ENCODE assay signal across 8 cellular contexts in the genomic region with DNA sequence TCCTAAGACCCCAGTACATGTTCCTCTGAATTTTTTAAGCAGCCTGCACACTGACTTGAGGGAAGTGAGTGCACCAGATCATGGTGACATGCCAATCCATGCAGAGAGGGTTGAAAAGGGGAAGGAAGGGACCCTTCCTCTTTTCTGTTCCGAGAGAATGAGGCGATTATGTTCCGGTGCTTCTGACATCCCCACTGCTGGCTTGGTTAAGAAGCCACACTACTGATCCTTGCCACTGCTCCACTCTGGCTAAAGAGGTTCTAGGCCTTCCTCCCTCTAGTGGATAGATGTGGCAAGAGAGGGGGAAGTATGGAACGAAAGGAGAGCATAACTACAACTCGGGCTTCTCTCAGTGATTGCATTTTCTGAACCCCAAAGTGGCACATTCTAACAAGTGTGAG. TPM values are rescaled to one million over a fixed set of nuclear protein-coding genes. Genes with fewer than 3 reads are reported as not detected.
DNase-seq lines count a peak whose midpoint lies in the region; ATAC-seq, FAIRE-seq and TF ChIP-seq lines count a peak whose summit lies in the region.

No MANE protein-coding gene starts in this region.

- H3K27me3 ChIP-seq in HepG2 (ENCODE audit: control insufficient read depth in 1 of 2, insufficient read depth in 2 of 2, low read length in 2 of 2) (0 out of 5 replicates have a peak, but pooled peaks cover 0 to 6% of the 10 kb centered on the region in 2 experiments), testis (no peaks in the 10 kb centered on the region)

- POLR2A ChIA-PET in HepG2 (lab: Yijun Ruan, JAX): interaction anchor here (1.6 to 1.9 kb wide), 3 partner anchors 38 to 107 kb away, joined by 4 to 11 read pairs (median 4); partner anchors contain the start of genes KLHL12 and TMEM183A

- no peaks in the 10 kb centered on the region for H3K79me2 ChIP-seq in HepG2 (ENCODE audit: insufficient read depth, low read length)

- ATAC-seq in GM21515 (IDR thresholded peaks at IDR 0.05; ENCODE audit: unreplicated experiment) (peak; percentile 49), HepG2 (peak; percentile 89), HG03469 (IDR thresholded peaks at IDR 0.05; ENCODE audit: unreplicated experiment) (no peak)

- H2AFZ ChIP-seq in HepG2 (ENCODE audit: low read length): peak overlapping the region; percentile 87

- H3K4me2 ChIP-seq in HepG2 (ENCODE audit: low read depth, low read length): peak overlapping the region; percentile 96

- intact Hi-C loops in HepG2 (cut with micrococcal nuclease; ENCODE audit: unreplicated experiment): loop anchor here (2.0 kb wide), 1 partner anchor 42 kb away; the partner anchor contains the start of gene KLHL12
- intact Hi-C loops in testis (cut with DNase I; ENCODE audit: low total_unique reads): no loop called here

- DNase-seq in Daoy (ENCODE audit: low read depth): peak; percentile 41
- peak; percentile 100 for DNase-seq in SIG-M5 treated with dmso at 0.1 percent for 504 hours (lab: John Stamatoyannopoulos, UW; ENCODE audit: unreplicated experiment)
- peak; percentile 51 for DNase-seq in cerebellum (ENCODE audit: low spot score)
- peak; percentile 78 for DNase-seq in HepG2 (ENCODE audit: low spot score)
- DNase-seq in testis: peak; percentile 72

- in situ Hi-C loops in HepG2 (cut with HindIII; ENCODE audit: extremely low pct_ligation_motif_present, low pct_unique_long_range_greater_than_20kb): no loop called here

- FAIRE-seq in HepG2 (lab: Jason Lieb, UNC): peak; percentile 96

- TF ChIP-seq EP300 in HepG2 (IDR thresholded peaks at IDR 0.05; ENCODE audit: low read depth in 2 of 2, low read length in 2 of 2) (no peak), HepG2 (CRISPR knock-in tag; IDR thresholded peaks at IDR 0.05; ENCODE audit: borderline replicate concordance) (no peak)

- BruUV-seq in HepG2 (replicated peaks; lab: Mats Ljungman, UMichigan): no TSS peak

- 0 out of 5 replicates have a peak, but pooled peaks cover 0 to 1% of the 10 kb centered on the region in 2 experiments for H3K36me3 ChIP-seq in HepG2 (replicated peaks in 1 of 2; ENCODE audit: control insufficient read depth in 1 of 2, insufficient read depth in 2 of 2, low read length in 2 of 2)
- no peaks in the 10 kb centered on the region for H3K36me3 ChIP-seq in testis (ENCODE audit: low read depth, missing control alignments)

- peak; percentile 52 for TF ChIP-seq RAD21 in HepG2 (CRISPR knock-in tag; IDR thresholded peaks at IDR 0.05)

- H3K9me3 ChIP-seq in HepG2 (ENCODE audit: low read length) (no peaks in the 10 kb centered on the region), testis (no peaks in the 10 kb centered on the region)

- H3K4me1 ChIP-seq in HepG2 (ENCODE audit: insufficient read depth, low read length) (peaks cover 25% of the 10 kb centered on the region), testis (peaks cover 22% of the 10 kb centered on the region)

- WGBS in HepG2 (ENCODE audit: low lambda C conversion rate): 0% methylated on average over 5 of the region's 5 CpGs
- WGBS in testis, 2 donors: 27 to 32% methylated on average over 5 of the region's 5 CpGs

- CTCF ChIA-PET in HepG2 (lab: Yijun Ruan, JAX; ENCODE audit: low intra/inter-chr PET ratio, low total read pairs): interaction anchor here (1.4 kb wide), 1 partner anchor 42 kb away, joined by 7 read pairs; the partner anchor contains the start of gene KLHL12

- H4K20me1 ChIP-seq in HepG2 (ENCODE audit: insufficient read depth, low read length): no peaks in the 10 kb centered on the region

- H3K27ac ChIP-seq in HepG2 (ENCODE audit: extremely low read length, insufficient read depth, low read length) (no peak overlapping the region), testis (no peak overlapping the region)

- H3K4me3 ChIP-seq in HepG2 (replicated peaks in 1 of 3; ENCODE audit: insufficient read depth in 1 of 3, low read depth in 2 of 3, low read length in 3 of 3) (peak overlapping the region; percentile 4 to 78 (median 65); a peak in 3 of 6 replicates), testis (no peak overlapping the region)

- H3K9ac ChIP-seq in HepG2 (ENCODE audit: insufficient read depth, low read depth, low read length): peak overlapping the region; percentile 57

- TF ChIP-seq CTCF in LNCAP (IDR thresholded peaks at IDR 0.05): peak; percentile 54
- peak; percentile 83 for TF ChIP-seq CTCF in HepG2 (CRISPR knock-in tag; IDR thresholded peaks at IDR 0.05)
- peak; percentile 59 to 69 (median 60) for TF ChIP-seq CTCF in testis (IDR thresholded peaks at IDR 0.05)

- no peak for TF ChIP-seq POLR2A in HepG2 (IDR thresholded peaks at IDR 0.05; ENCODE audit: insufficient read depth in 1 of 2, low read depth in 2 of 2, low read length in 2 of 2)
- no peak for TF ChIP-seq POLR2A in testis (IDR thresholded peaks at IDR 0.05)

RNA-seq across cellular contexts. Expression of gene CYB5R1, which starts 1.8 kb away (rescaled TPM):
- 21.6 and 30.0 TPM in 2 replicates for total RNA-seq in Daoy (2014; rRNA removed; shearing (Covaris generic))
- total RNA-seq in cerebellum: 15.2 TPM
- total RNA-seq in HepG2 (2016; rRNA removed; fragmentation: Illumina TruSeq; extraction: Trizol): 7.9 and 18.9 TPM in 2 replicates
- total RNA-seq in HepG2 (2016; cell fraction: cytosol; rRNA removed; fragmentation: Illumina TruSeq; extraction: Trizol; ENCODE audit: low read depth): 5.7 and 6.4 TPM in 2 replicates
- 7.2 and 19.9 TPM in 2 replicates for total RNA-seq in HepG2 (2016; cell fraction: insoluble cytoplasmic fraction; rRNA removed; fragmentation: Illumina TruSeq; extraction: Trizol)
- 6.6 and 8.2 TPM in 2 replicates for total RNA-seq in HepG2 (2016; cell fraction: membrane; rRNA removed; fragmentation: Illumina TruSeq; extraction: Trizol)
- total RNA-seq in HepG2 (2016; cell fraction: nucleus; rRNA removed; fragmentation: Illumina TruSeq; extraction: Trizol): 19.1 and 22.2 TPM in 2 replicates
- polyA plus RNA-seq in HepG2 (2011; rRNA removed): 18.7 and 21.4 TPM in 2 replicates
- polyA plus RNA-seq in HepG2 (2011; cell fraction: cytosol; rRNA removed): 16.6 and 18.4 TPM in 2 replicates
- polyA plus RNA-seq in HepG2 (2011; cell fraction: nucleus; rRNA removed): 25.5 and 32.4 TPM in 2 replicates
- 19.2 and 20.3 TPM in 2 replicates for polyA plus RNA-seq in HepG2 (2012)
- polyA plus RNA-seq in HepG2 (2016; cell fraction: cytosol; fragmentation: Illumina TruSeq; extraction: Trizol; ENCODE audit: low read depth): 4.6 and 5.2 TPM in 2 replicates
- 7.2 and 8.0 TPM in 2 replicates for polyA plus RNA-seq in HepG2 (2016; cell fraction: insoluble cytoplasmic fraction; fragmentation: Illumina TruSeq; extraction: Trizol; ENCODE audit: low read depth)
- polyA plus RNA-seq in HepG2 (2016; cell fraction: membrane; fragmentation: Illumina TruSeq; extraction: Trizol; ENCODE audit: low read depth): 5.6 and 6.0 TPM in 2 replicates
- 28.5 and 33.9 TPM in 2 replicates for polyA plus RNA-seq in HepG2 (2016; cell fraction: nucleus; fragmentation: Illumina TruSeq; extraction: Trizol; ENCODE audit: insufficient read depth, low read depth)
- polyA minus RNA-seq in HepG2 (2011; rRNA and poly(A)+ RNA removed; ENCODE audit: low replicate concordance): 28.9 and 38.2 TPM in 2 replicates
- polyA minus RNA-seq in HepG2 (2011; cell fraction: cytosol; rRNA and poly(A)+ RNA removed): 6.5 and 12.1 TPM in 2 replicates
- polyA minus RNA-seq in HepG2 (2011; cell fraction: nucleus; rRNA and poly(A)+ RNA removed): 21.4 and 21.9 TPM in 2 replicates
- total RNA-seq in testis: 100 to 1,000 TPM; 191 to 281 TPM
- polyA plus RNA-seq in testis (ENCODE audit: insufficient read depth, low read depth, low replicate concordance): 145 TPM

RNA-seq across cellular contexts. Expression of gene ADIPOR1, which starts 10.8 kb away (rescaled TPM):
- 86.9 and 114 TPM in 2 replicates for total RNA-seq in Daoy (2014; rRNA removed; shearing (Covaris generic))
- 38.7 TPM for total RNA-seq in cerebellum
- total RNA-seq in HepG2 (2016; rRNA removed; fragmentation: Illumina TruSeq; extraction: Trizol): 55.7 and 60.0 TPM in 2 replicates
- 116 and 119 TPM in 2 replicates for total RNA-seq in HepG2 (2016; cell fraction: cytosol; rRNA removed; fragmentation: Illumina TruSeq; extraction: Trizol; ENCODE audit: low read depth)
- total RNA-seq in HepG2 (2016; cell fraction: insoluble cytoplasmic fraction; rRNA removed; fragmentation: Illumina TruSeq; extraction: Trizol): 55.1 and 57.7 TPM in 2 replicates
- 200 TPM in 2 replicates for total RNA-seq in HepG2 (2016; cell fraction: membrane; rRNA removed; fragmentation: Illumina TruSeq; extraction: Trizol)
- total RNA-seq in HepG2 (2016; cell fraction: nucleus; rRNA removed; fragmentation: Illumina TruSeq; extraction: Trizol): 26.3 and 33.3 TPM in 2 replicates
- 124 and 141 TPM in 2 replicates for polyA plus RNA-seq in HepG2 (2011; rRNA removed)
- polyA plus RNA-seq in HepG2 (2011; cell fraction: cytosol; rRNA removed): 127 and 156 TPM in 2 replicates
- polyA plus RNA-seq in HepG2 (2011; cell fraction: nucleus; rRNA removed): 50.3 and 53.5 TPM in 2 replicates
- polyA plus RNA-seq in HepG2 (2012): 65.7 and 73.9 TPM in 2 replicates
- polyA plus RNA-seq in HepG2 (2016; cell fraction: cytosol; fragmentation: Illumina TruSeq; extraction: Trizol; ENCODE audit: low read depth): 178 and 186 TPM in 2 replicates
- polyA plus RNA-seq in HepG2 (2016; cell fraction: insoluble cytoplasmic fraction; fragmentation: Illumina TruSeq; extraction: Trizol; ENCODE audit: low read depth): 75.5 and 80.9 TPM in 2 replicates
- polyA plus RNA-seq in HepG2 (2016; cell fraction: membrane; fragmentation: Illumina TruSeq; extraction: Trizol; ENCODE audit: low read depth): 224 and 225 TPM in 2 replicates
- 58.1 and 58.4 TPM in 2 replicates for polyA plus RNA-seq in HepG2 (2016; cell fraction: nucleus; fragmentation: Illumina TruSeq; extraction: Trizol; ENCODE audit: insufficient read depth, low read depth)
- polyA minus RNA-seq in HepG2 (2011; rRNA and poly(A)+ RNA removed; ENCODE audit: low replicate concordance): 194 and 401 TPM in 2 replicates
- polyA minus RNA-seq in HepG2 (2011; cell fraction: cytosol; rRNA and poly(A)+ RNA removed): 65.3 and 71.4 TPM in 2 replicates
- 39.9 and 41.4 TPM in 2 replicates for polyA minus RNA-seq in HepG2 (2011; cell fraction: nucleus; rRNA and poly(A)+ RNA removed)
- 100 to 1,000 TPM; 157 to 164 TPM for total RNA-seq in testis
- 114 TPM for polyA plus RNA-seq in testis (ENCODE audit: insufficient read depth, low read depth, low replicate concordance)

RNA-seq across cellular contexts. Expression of gene TMEM183A, which starts 38.3 kb away (rescaled TPM):
- total RNA-seq in Daoy (2014; rRNA removed; shearing (Covaris generic)): 94.8 and 121 TPM in 2 replicates
- total RNA-seq in cerebellum: 71.2 TPM
- 82.0 and 85.4 TPM in 2 replicates for total RNA-seq in HepG2 (2016; rRNA removed; fragmentation: Illumina TruSeq; extraction: Trizol)
- total RNA-seq in HepG2 (2016; cell fraction: cytosol; rRNA removed; fragmentation: Illumina TruSeq; extraction: Trizol; ENCODE audit: low read depth): 117 and 147 TPM in 2 replicates
- total RNA-seq in HepG2 (2016; cell fraction: insoluble cytoplasmic fraction; rRNA removed; fragmentation: Illumina TruSeq; extraction: Trizol): 82.0 and 82.7 TPM in 2 replicates
- total RNA-seq in HepG2 (2016; cell fraction: membrane; rRNA removed; fragmentation: Illumina TruSeq; extraction: Trizol): 214 and 215 TPM in 2 replicates
- 59.5 and 61.7 TPM in 2 replicates for total RNA-seq in HepG2 (2016; cell fraction: nucleus; rRNA removed; fragmentation: Illumina TruSeq; extraction: Trizol)
- 56.2 and 59.7 TPM in 2 replicates for polyA plus RNA-seq in HepG2 (2011; rRNA removed)
- 65.4 and 69.6 TPM in 2 replicates for polyA plus RNA-seq in HepG2 (2011; cell fraction: cytosol; rRNA removed)
- polyA plus RNA-seq in HepG2 (2011; cell fraction: nucleus; rRNA removed): 86.6 and 92.4 TPM in 2 replicates
- polyA plus RNA-seq in HepG2 (2012): 28.1 and 30.6 TPM in 2 replicates
- 140 and 156 TPM in 2 replicates for polyA plus RNA-seq in HepG2 (2016; cell fraction: cytosol; fragmentation: Illumina TruSeq; extraction: Trizol; ENCODE audit: low read depth)
- 69.4 and 76.0 TPM in 2 replicates for polyA plus RNA-seq in HepG2 (2016; cell fraction: insoluble cytoplasmic fraction; fragmentation: Illumina TruSeq; extraction: Trizol; ENCODE audit: low read depth)
- polyA plus RNA-seq in HepG2 (2016; cell fraction: membrane; fragmentation: Illumina TruSeq; extraction: Trizol; ENCODE audit: low read depth): 186 and 191 TPM in 2 replicates
- 82.0 and 83.2 TPM in 2 replicates for polyA plus RNA-seq in HepG2 (2016; cell fraction: nucleus; fragmentation: Illumina TruSeq; extraction: Trizol; ENCODE audit: insufficient read depth, low read depth)
- polyA minus RNA-seq in HepG2 (2011; rRNA and poly(A)+ RNA removed; ENCODE audit: low replicate concordance): 142 and 277 TPM in 2 replicates
- 22.9 and 28.1 TPM in 2 replicates for polyA minus RNA-seq in HepG2 (2011; cell fraction: cytosol; rRNA and poly(A)+ RNA removed)
- 96.7 and 106 TPM in 2 replicates for polyA minus RNA-seq in HepG2 (2011; cell fraction: nucleus; rRNA and poly(A)+ RNA removed)
- 100 to 1,000 TPM; 129 to 135 TPM for total RNA-seq in testis
- polyA plus RNA-seq in testis (ENCODE audit: insufficient read depth, low read depth, low replicate concordance): 114 TPM

RNA-seq across cellular contexts. Expression of gene KLHL12, which starts 41.9 kb away (rescaled TPM):
- total RNA-seq in Daoy (2014; rRNA removed; shearing (Covaris generic)): 22.4 and 34.8 TPM in 2 replicates
- total RNA-seq in cerebellum (26.4 TPM), HepG2 (2016; rRNA removed; fragmentation: Illumina TruSeq; extraction: Trizol) (25.2 and 34.2 TPM in 2 replicates), testis (10 to 100 TPM; 73.5 to 74.7 TPM)
- 7.3 and 7.9 TPM in 2 replicates for total RNA-seq in HepG2 (2016; cell fraction: cytosol; rRNA removed; fragmentation: Illumina TruSeq; extraction: Trizol; ENCODE audit: low read depth)
- total RNA-seq in HepG2 (2016; cell fraction: insoluble cytoplasmic fraction; rRNA removed; fragmentation: Illumina TruSeq; extraction: Trizol): 26.4 and 33.3 TPM in 2 replicates
- total RNA-seq in HepG2 (2016; cell fraction: membrane; rRNA removed; fragmentation: Illumina TruSeq; extraction: Trizol): 21.4 and 23.3 TPM in 2 replicates
- 17.6 and 18.9 TPM in 2 replicates for total RNA-seq in HepG2 (2016; cell fraction: nucleus; rRNA removed; fragmentation: Illumina TruSeq; extraction: Trizol)
- polyA plus RNA-seq in HepG2 (2011; rRNA removed) (18.4 and 19.2 TPM in 2 replicates), testis (ENCODE audit: insufficient read depth, low read depth, low replicate concordance) (109 TPM)
- 10.6 and 14.8 TPM in 2 replicates for polyA plus RNA-seq in HepG2 (2011; cell fraction: cytosol; rRNA removed)
- 15.6 and 19.5 TPM in 2 replicates for polyA plus RNA-seq in HepG2 (2011; cell fraction: nucleus; rRNA removed)
- 11.2 and 13.3 TPM in 2 replicates for polyA plus RNA-seq in HepG2 (2012)
- polyA plus RNA-seq in HepG2 (2016; cell fraction: cytosol; fragmentation: Illumina TruSeq; extraction: Trizol; ENCODE audit: low read depth): 6.3 and 7.2 TPM in 2 replicates
- polyA plus RNA-seq in HepG2 (2016; cell fraction: insoluble cytoplasmic fraction; fragmentation: Illumina TruSeq; extraction: Trizol; ENCODE audit: low read depth): 24.9 and 26.5 TPM in 2 replicates
- polyA plus RNA-seq in HepG2 (2016; cell fraction: membrane; fragmentation: Illumina TruSeq; extraction: Trizol; ENCODE audit: low read depth): 13.6 and 14.2 TPM in 2 replicates
- polyA plus RNA-seq in HepG2 (2016; cell fraction: nucleus; fragmentation: Illumina TruSeq; extraction: Trizol; ENCODE audit: insufficient read depth, low read depth): 23.9 and 24.7 TPM in 2 replicates
- polyA minus RNA-seq in HepG2 (2011; rRNA and poly(A)+ RNA removed; ENCODE audit: low replicate concordance): 20.4 and 27.5 TPM in 2 replicates
- 10.0 and 11.4 TPM in 2 replicates for polyA minus RNA-seq in HepG2 (2011; cell fraction: cytosol; rRNA and poly(A)+ RNA removed)
- polyA minus RNA-seq in HepG2 (2011; cell fraction: nucleus; rRNA and poly(A)+ RNA removed): 17.6 and 26.7 TPM in 2 replicates

RNA-seq across cellular contexts. Expression of gene PPFIA4, which starts 57.4 kb away (rescaled TPM):
- total RNA-seq in Daoy (2014; rRNA removed; shearing (Covaris generic)): 0.11 TPM in 1 of 2 replicates, not detected in the other
- total RNA-seq in cerebellum (47.6 TPM), HepG2 (2016; rRNA removed; fragmentation: Illumina TruSeq; extraction: Trizol) (not detected in 2 replicates), testis (10 to 100 TPM; 27.2 to 33.1 TPM)
- not detected in 2 replicates for total RNA-seq in HepG2 (2016; cell fraction: cytosol; rRNA removed; fragmentation: Illumina TruSeq; extraction: Trizol; ENCODE audit: low read depth)
- 0.15 TPM in 1 of 2 replicates, not detected in the other for total RNA-seq in HepG2 (2016; cell fraction: insoluble cytoplasmic fraction; rRNA removed; fragmentation: Illumina TruSeq; extraction: Trizol)
- not detected in 2 replicates for total RNA-seq in HepG2 (2016; cell fraction: membrane; rRNA removed; fragmentation: Illumina TruSeq; extraction: Trizol)
- total RNA-seq in HepG2 (2016; cell fraction: nucleus; rRNA removed; fragmentation: Illumina TruSeq; extraction: Trizol): 0.12 TPM in 1 of 2 replicates, not detected in the other
- polyA plus RNA-seq in HepG2 (2011; rRNA removed) (5.4 and 6.4 TPM in 2 replicates), testis (ENCODE audit: insufficient read depth, low read depth, low replicate concordance) (6.6 TPM)
- 0.67 and 1.6 TPM in 2 replicates for polyA plus RNA-seq in HepG2 (2011; cell fraction: cytosol; rRNA removed)
- polyA plus RNA-seq in HepG2 (2011; cell fraction: nucleus; rRNA removed): 76.9 and 115 TPM in 2 replicates
- polyA plus RNA-seq in HepG2 (2012): 3.1 and 4.4 TPM in 2 replicates
- not detected in 2 replicates for polyA plus RNA-seq in HepG2 (2016; cell fraction: cytosol; fragmentation: Illumina TruSeq; extraction: Trizol; ENCODE audit: low read depth)
- not detected in 2 replicates for polyA plus RNA-seq in HepG2 (2016; cell fraction: insoluble cytoplasmic fraction; fragmentation: Illumina TruSeq; extraction: Trizol; ENCODE audit: low read depth)
- not detected in 2 replicates for polyA plus RNA-seq in HepG2 (2016; cell fraction: membrane; fragmentation: Illumina TruSeq; extraction: Trizol; ENCODE audit: low read depth)
- polyA plus RNA-seq in HepG2 (2016; cell fraction: nucleus; fragmentation: Illumina TruSeq; extraction: Trizol; ENCODE audit: insufficient read depth, low read depth): 0.07 and 0.44 TPM in 2 replicates
- 0.72 and 10.8 TPM in 2 replicates for polyA minus RNA-seq in HepG2 (2011; rRNA and poly(A)+ RNA removed; ENCODE audit: low replicate concordance)
- polyA minus RNA-seq in HepG2 (2011; cell fraction: cytosol; rRNA and poly(A)+ RNA removed): 0.49 and 0.62 TPM in 2 replicates
- 19.8 and 25.9 TPM in 2 replicates for polyA minus RNA-seq in HepG2 (2011; cell fraction: nucleus; rRNA and poly(A)+ RNA removed)

Comparison
In these comparisons a context has a peak if more than half of its experiments do, and no peak if none do; other contexts are left out.
1. DNase-seq: peak in every context shown above with its lines; median percentile 100 in SIG-M5 treated with dmso at 0.1 percent for 504 hours; 78 in HepG2; 72 in testis; 51 in cerebellum; 41 in Daoy.
2. H3K4me3 ChIP-seq: peak in HepG2 (3 of 3); none in testis (0 of 2).
3. Peak in every context shown above with its lines, with median percentiles within 50 percentile points of each other: CTCF ChIP-seq.